ENCODE assay signal across 12 cellular contexts in genomic region chr12:47867496-47867941, GRCh38. TPM values are rescaled to one million over a fixed set of nuclear protein-coding genes. Genes with fewer than 3 reads are reported as not detected.
DNase-seq lines count a peak whose midpoint lies in the region; ATAC-seq, FAIRE-seq and TF ChIP-seq lines count a peak whose summit lies in the region.
"Had no signal": no experiment of that assay in that cellular context is flagged by ENCODE, and none has a peak within 500 bp of the region (broad histone marks: within the 10 kb centered on the region; RNA-seq: fewer than 3 reads in every experiment).

No MANE protein-coding gene starts in this region.

- FAIRE-seq in keratinocyte (lab: Jason Lieb, UNC), result peak; percentile 58
- FAIRE-seq: frontal cortex had no signal

- H3K4me1 ChIP-seq in keratinocyte (ENCODE audit: control insufficient read depth, extremely low read depth, insufficient read depth, low read length) (peaks cover 30% of the 10 kb centered on the region), stomach (peaks cover 0 to 15% (median 11%) of the 10 kb centered on the region in 4 donors)

- no peak for TF ChIP-seq CTCF in keratinocyte (optimal IDR thresholded peaks at IDR 0.05 in 1 of 3, IDR thresholded peaks at IDR 0.05 in 1 of 3, conservative IDR thresholded peaks at IDR 0.05 in 1 of 3; ENCODE audit: extremely low read depth in 1 of 3, insufficient read depth in 2 of 3, low read length in 3 of 3)
- no peak for TF ChIP-seq CTCF in stomach (IDR thresholded peaks at IDR 0.05)

- ATAC-seq in GM18868 (IDR thresholded peaks at IDR 0.05; ENCODE audit: unreplicated experiment), result no peak
- ATAC-seq: HCT116 had no signal

- H3K4me3 ChIP-seq in keratinocyte (ENCODE audit: control insufficient read depth in 2 of 3, extremely low read depth in 1 of 3, insufficient read depth in 2 of 3, low read depth in 1 of 3, low read length in 3 of 3) (no peak overlapping the region), stomach (no peak overlapping the region)

- TF ChIP-seq POLR2A in stomach (IDR thresholded peaks at IDR 0.05), result no peak

- peak overlapping the region; percentile 72 for H3K4me3 Mint-ChIP-seq in activated T-helper 1 cell treated with anti-CD3 and anti-CD28 coated beads, Interleukin-12 subunit alpha, Interleukin-12 subunit beta, Interleukin-2, Interleukin-4 antibody, amounts not matched to agents 30 ng/mL and 10 ng/mL and 1 ng/mL, durations not matched to agents 14 hours and 24 hours and 36 hours

- no peak overlapping the region for H3K4me2 ChIP-seq in keratinocyte (ENCODE audit: control insufficient read depth, extremely low read depth, insufficient read depth, low read depth, low read length)

- H2AFZ ChIP-seq in keratinocyte (ENCODE audit: control insufficient read depth, low read length), result no peak overlapping the region

- no peaks in the 10 kb centered on the region for H4K20me1 ChIP-seq in keratinocyte (ENCODE audit: control insufficient read depth, extremely low read depth, insufficient read depth, low read length)

- H3K9me3 ChIP-seq in keratinocyte (ENCODE audit: control insufficient read depth, low read depth, low read length) (no peaks in the 10 kb centered on the region), stomach (no peaks in the 10 kb centered on the region)

- DNase-seq in AG08395 (ENCODE audit: low spot score), result peak; percentile 88
- peak; percentile 40 for DNase-seq in HK-2 (ENCODE audit: unreplicated experiment)
- DNase-seq in activated T-helper 1 cell treated with anti-CD3 and anti-CD28 coated beads, Interleukin-12 subunit alpha, Interleukin-12 subunit beta, Interleukin-2, Interleukin-4 antibody, amounts not matched to agents 30 ng/mL and 10 ng/mL and 1 ng/mL, durations not matched to agents 14 hours and 24 hours and 36 hours (ENCODE audit: low spot score), result peak; percentile 44
- DNase-seq in keratinocyte (ENCODE audit: low read depth, low spot score), result peak; percentile 38
- DNase-seq in NCI-H2081 (lab: John Stamatoyannopoulos, UW), result no peak
- no peak for DNase-seq in stomach
- no peak for DNase-seq in NCI-H146 (lab: John Stamatoyannopoulos, UW)
- DNase-seq: NCI-H1436 had no signal

- no peaks in the 10 kb centered on the region for H3K9me3 Mint-ChIP-seq in activated T-helper 1 cell treated with anti-CD3 and anti-CD28 coated beads, Interleukin-12 subunit alpha, Interleukin-12 subunit beta, Interleukin-2, Interleukin-4 antibody, amounts not matched to agents 30 ng/mL and 10 ng/mL and 1 ng/mL, durations not matched to agents 14 hours and 24 hours and 36 hours

- 71 to 85% (median 82%) methylated on average over 4 of the region's 4 CpGs for WGBS in stomach, 5 donors

- H3K36me3 Mint-ChIP-seq in activated T-helper 1 cell treated with anti-CD3 and anti-CD28 coated beads, Interleukin-12 subunit alpha, Interleukin-12 subunit beta, Interleukin-2, Interleukin-4 antibody, amounts not matched to agents 30 ng/mL and 10 ng/mL and 1 ng/mL, durations not matched to agents 14 hours and 24 hours and 36 hours (ENCODE audit: low read depth), result peaks cover 77% of the 10 kb centered on the region

- no peak overlapping the region for H3K9ac ChIP-seq in keratinocyte (ENCODE audit: control insufficient read depth, extremely low read depth, insufficient read depth, low read length)

- H3K79me2 ChIP-seq in keratinocyte (ENCODE audit: control insufficient read depth, insufficient read depth, low read length), result peaks cover 2% of the 10 kb centered on the region

- H3K36me3 ChIP-seq in keratinocyte (ENCODE audit: control insufficient read depth in 2 of 2, extremely low read depth in 1 of 2, insufficient read depth in 2 of 2, low read length in 2 of 2) (peaks cover 21 to 40% of the 10 kb centered on the region in 2 experiments), stomach (peaks cover 0 to 24% (median 2%) of the 10 kb centered on the region in 4 donors)

- TF ChIP-seq EP300 in stomach (IDR thresholded peaks at IDR 0.05), result no peak

- dilution Hi-C loops in keratinocyte (cut with MboI; ENCODE audit: extremely low pct_ligation_motif_present, low sequenced_read_pairs), result no loop called here

- H3K27ac ChIP-seq in keratinocyte (ENCODE audit: control insufficient read depth, insufficient read depth, low read length) (no peak overlapping the region), stomach (peak overlapping the region in 2 of 5 donors; percentile 14 to 29)

- H3K27me3 ChIP-seq in keratinocyte (ENCODE audit: control insufficient read depth, extremely low read depth, insufficient read depth, low read length) (no peaks in the 10 kb centered on the region), stomach (no peaks in the 10 kb centered on the region)

- H3K27me3 Mint-ChIP-seq in activated T-helper 1 cell treated with anti-CD3 and anti-CD28 coated beads, Interleukin-12 subunit alpha, Interleukin-12 subunit beta, Interleukin-2, Interleukin-4 antibody, amounts not matched to agents 30 ng/mL and 10 ng/mL and 1 ng/mL, durations not matched to agents 14 hours and 24 hours and 36 hours (ENCODE audit: insufficient read depth), result no peaks in the 10 kb centered on the region

- H3K4me1 Mint-ChIP-seq in activated T-helper 1 cell treated with anti-CD3 and anti-CD28 coated beads, Interleukin-12 subunit alpha, Interleukin-12 subunit beta, Interleukin-2, Interleukin-4 antibody, amounts not matched to agents 30 ng/mL and 10 ng/mL and 1 ng/mL, durations not matched to agents 14 hours and 24 hours and 36 hours (ENCODE audit: low read depth), result peaks cover 91% of the 10 kb centered on the region

- intact Hi-C loops in activated T-helper 1 cell treated with anti-CD3 and anti-CD28 coated beads, Interleukin-12 subunit alpha, Interleukin-12 subunit beta, Interleukin-2, Interleukin-4 antibody, amounts not matched to agents 30 ng/mL and 10 ng/mL and 1 ng/mL, durations not matched to agents 14 hours and 24 hours and 36 hours (cut with micrococcal nuclease), result loop anchor here (1.0 kb wide), 2 partner anchors 18 to 37 kb away; partner anchors contain the start of gene VDR
- intact Hi-C loops in stomach (cut with DNase I; ENCODE audit: low total_unique reads), result no loop called here

- H3K9me1 ChIP-seq in keratinocyte (ENCODE audit: control insufficient read depth, extremely low read depth, insufficient read depth, low read length), result peaks cover 4% of the 10 kb centered on the region

- peak overlapping the region; percentile 98 for H3K27ac Mint-ChIP-seq in activated T-helper 1 cell treated with anti-CD3 and anti-CD28 coated beads, Interleukin-12 subunit alpha, Interleukin-12 subunit beta, Interleukin-2, Interleukin-4 antibody, amounts not matched to agents 30 ng/mL and 10 ng/mL and 1 ng/mL, durations not matched to agents 14 hours and 24 hours and 36 hours
- H3K27ac Mint-ChIP-seq: progenitor cell of endocrine pancreas had no signal

RNA-seq across cellular contexts. Expression of gene VDR, which starts 37.3 kb away (rescaled TPM):
- 305 and 318 TPM in 2 replicates for total RNA-seq in activated T-helper 1 cell treated with anti-CD3 and anti-CD28 coated beads, Interleukin-12 subunit alpha, Interleukin-12 subunit beta, Interleukin-2, Interleukin-4 antibody, amounts not matched to agents 30 ng/mL and 10 ng/mL and 1 ng/mL, durations not matched to agents 14 hours and 24 hours and 36 hours
- polyA plus RNA-seq in keratinocyte, result 29.0 to 94.7 TPM (median 43.3 TPM) in 3 replicates
- polyA plus RNA-seq in keratinocyte (2011; ENCODE audit: low read depth), result 10.2 TPM
- 46.2 and 48.7 TPM in 2 replicates for polyA plus RNA-seq in keratinocyte (2011; cell fraction: cytosol; rRNA removed)
- 69.6 and 86.5 TPM in 2 replicates for polyA plus RNA-seq in keratinocyte (2011; cell fraction: nucleus; rRNA removed)
- polyA plus RNA-seq in keratinocyte (2012; ENCODE audit: low replicate concordance), result 19.7 and 55.7 TPM in 2 replicates
- 39.0 to 158 TPM (median 72.7 TPM) in 3 replicates for polyA minus RNA-seq in keratinocyte
- 38.6 TPM for polyA minus RNA-seq in keratinocyte (2011; cell fraction: cytosol; rRNA and poly(A)+ RNA removed)
- 39.1 and 52.8 TPM in 2 replicates for polyA minus RNA-seq in keratinocyte (2011; cell fraction: nucleus; rRNA and poly(A)+ RNA removed)
- 10 to 100 TPM in 2 of 5 donors, 1 to 10 TPM in 3; 2.8 to 22.3 (median 8.8) TPM for total RNA-seq in stomach
- polyA plus RNA-seq in stomach, result 1 to 10 TPM; 4.0 to 4.9 (median 4.5) TPM
- total RNA-seq: frontal cortex had no signal

RNA-seq across cellular contexts. Expression of gene HDAC7, which starts 47.8 kb away (rescaled TPM):
- 453 and 466 TPM in 2 replicates for total RNA-seq in activated T-helper 1 cell treated with anti-CD3 and anti-CD28 coated beads, Interleukin-12 subunit alpha, Interleukin-12 subunit beta, Interleukin-2, Interleukin-4 antibody, amounts not matched to agents 30 ng/mL and 10 ng/mL and 1 ng/mL, durations not matched to agents 14 hours and 24 hours and 36 hours
- 15.8 to 32.4 TPM (median 17.0 TPM) in 3 replicates for polyA plus RNA-seq in keratinocyte
- 27.9 TPM for polyA plus RNA-seq in keratinocyte (2011; ENCODE audit: low read depth)
- 13.0 and 21.8 TPM in 2 replicates for polyA plus RNA-seq in keratinocyte (2011; cell fraction: cytosol; rRNA removed)
- 67.6 and 79.0 TPM in 2 replicates for polyA plus RNA-seq in keratinocyte (2011; cell fraction: nucleus; rRNA removed)
- 24.3 and 37.1 TPM in 2 replicates for polyA plus RNA-seq in keratinocyte (2012; ENCODE audit: low replicate concordance)
- polyA minus RNA-seq in keratinocyte, result 13.7 to 55.7 TPM (median 18.8 TPM) in 3 replicates
- 32.6 TPM for polyA minus RNA-seq in keratinocyte (2011; cell fraction: cytosol; rRNA and poly(A)+ RNA removed)
- polyA minus RNA-seq in keratinocyte (2011; cell fraction: nucleus; rRNA and poly(A)+ RNA removed), result 23.3 and 24.6 TPM in 2 replicates
- total RNA-seq in stomach, result 100 to 1,000 TPM in 2 of 5 donors, 10 to 100 TPM in 3; 32.1 to 313 (median 66.5) TPM
- polyA plus RNA-seq in stomach, result 10 to 100 TPM; 22.8 to 30.7 (median 28.6) TPM

Comparison
In these comparisons a context has a peak if more than half of its experiments do, and no peak if none do; other contexts are left out.
1. DNase-seq: peak in AG08395 (single experiment), HK-2 (single experiment), activated T-helper 1 cell treated with anti-CD3 and anti-CD28 coated beads, Interleukin-12 subunit alpha, Interleukin-12 subunit beta, Interleukin-2, Interleukin-4 antibody, amounts not matched to agents 30 ng/mL and 10 ng/mL and 1 ng/mL, durations not matched to agents 14 hours and 24 hours and 36 hours (single experiment) and keratinocyte (single experiment); none in NCI-H2081 (0 of 2), stomach (single experiment) and NCI-H146 (single experiment).
2. RNA of gene VDR, which starts 37.3 kb away (total RNA-seq): 305 to 318 TPM in activated T-helper 1 cell treated with anti-CD3 and anti-CD28 coated beads, Interleukin-12 subunit alpha, Interleukin-12 subunit beta, Interleukin-2, Interleukin-4 antibody, amounts not matched to agents 30 ng/mL and 10 ng/mL and 1 ng/mL, durations not matched to agents 14 hours and 24 hours and 36 hours; 2.8 to 22.3 TPM in stomach; every median in the first group is over 10 times any median in the second.